ENCODE assay signal across 7 cellular contexts in genomic region chr9:135122316-135122715, GRCh38. TPM values are rescaled to one million over a fixed set of nuclear protein-coding genes. Genes with fewer than 3 reads are reported as not detected.
"Had no signal": no experiment of that assay in that cellular context is flagged by ENCODE, and none has a peak within 500 bp of the region (broad histone marks: within the 10 kb centered on the region; RNA-seq: fewer than 3 reads in every experiment).

No MANE protein-coding gene starts in this region.

- H3K36me3 ChIP-seq: HAP-1 had no signal

- DNase-seq: GM23248, HFFc6, IMR-90 had no signal

- H3K4me3 Mint-ChIP-seq: HFFc6 had no signal

- H2AFZ ChIP-seq: GM23248 had no signal

- H3K27ac Mint-ChIP-seq: HFFc6 had no signal

- H3K27ac ChIP-seq: GM23248 had no signal

- H3K4me3 ChIP-seq: GM23248, HAP-1, K562 had no signal

- H3K4me1 ChIP-seq: HAP-1 had no signal

- H3K9ac ChIP-seq: GM23248 had no signal

- H3K9me3 ChIP-seq: HAP-1 had no signal

- ATAC-seq: HCT116, K562 had no signal

RNA-seq across cellular contexts. Expression of gene OLFM1, which starts 34.8 kb away (rescaled TPM):
- total RNA-seq: HT-29, K562 had no signal
- polyA plus RNA-seq: K562 had no signal
